Comparison of ENCODE assay signal across 2 cellular contexts in the genomic region with DNA sequence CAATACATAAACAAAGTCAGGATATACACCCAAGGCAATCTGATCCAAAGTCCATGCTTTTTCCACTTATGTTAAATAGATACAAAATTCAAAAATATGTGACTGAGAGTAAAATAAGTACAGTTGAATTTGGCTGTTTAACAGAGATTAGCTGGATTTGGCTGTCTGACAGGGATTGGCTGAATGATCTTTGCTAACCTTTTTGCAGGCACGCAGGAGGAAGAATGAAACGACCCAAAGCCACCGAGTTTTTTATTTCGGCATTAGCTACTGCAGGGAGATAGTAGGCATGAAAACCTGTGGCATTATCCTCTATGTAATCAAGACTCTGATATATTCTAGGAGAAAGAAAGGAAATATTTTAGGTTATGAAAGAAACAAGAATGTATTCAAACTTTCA. TPM values are rescaled to one million over a fixed set of nuclear protein-coding genes. Genes with fewer than 3 reads are reported as not detected.
"Had no signal": no experiment of that assay in that cellular context is flagged by ENCODE, and none has a peak within 500 bp of the region (broad histone marks: within the 10 kb centered on the region; RNA-seq: fewer than 3 reads in every experiment).

No MANE protein-coding gene starts in this region.

RNA-seq across cellular contexts. Expression of gene TERB2, which starts 26.2 kb away (rescaled TPM):
- total RNA-seq: G401, GM12878 had no signal
- polyA plus RNA-seq: GM12878 had no signal
